Comparison of ENCODE assay signal across 1 cellular context in the genomic region with DNA sequence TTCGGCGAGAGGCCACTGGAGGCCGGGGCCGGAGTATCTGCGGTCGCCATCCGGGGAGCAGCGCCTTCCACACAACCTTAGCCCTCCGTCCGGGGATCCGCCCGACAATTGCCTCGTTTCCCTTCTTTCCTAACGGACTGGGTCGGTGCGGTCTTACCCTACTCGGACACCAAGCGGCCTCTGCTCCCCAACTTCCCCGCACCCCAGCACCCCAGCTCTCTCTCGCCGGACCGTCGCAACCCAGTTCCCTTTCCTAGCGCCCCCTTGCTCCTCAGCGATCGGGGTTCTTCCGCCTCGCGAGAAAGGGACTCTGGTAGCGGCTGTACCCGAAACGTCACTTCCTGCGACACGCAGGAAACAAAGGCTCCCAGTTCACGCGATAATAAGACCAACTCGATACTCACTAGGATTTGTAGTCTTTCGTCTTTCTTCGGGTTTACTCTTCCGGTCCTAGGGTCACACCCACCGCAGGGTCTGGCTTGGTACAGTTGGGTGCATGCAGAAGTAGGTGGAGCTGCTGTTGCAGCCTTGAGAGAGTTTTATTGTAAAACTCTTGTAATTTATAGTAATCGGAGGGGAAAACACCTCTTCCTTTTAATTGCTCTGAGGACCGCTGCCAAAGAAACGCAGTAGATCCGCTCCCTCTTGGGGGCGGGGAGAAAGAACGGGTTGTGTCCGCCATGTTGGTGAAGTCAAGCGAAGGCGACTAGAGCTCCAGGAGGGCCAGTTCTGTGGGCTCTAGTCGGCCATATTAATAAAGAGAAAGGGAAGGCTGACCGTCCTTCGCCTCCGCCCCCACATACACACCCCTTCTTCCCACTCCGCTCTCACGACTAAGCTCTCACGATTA.
TF ChIP-seq lines count a peak whose summit lies in the region.

A gene (plus strand): TSS at position 741 of the 850 bp plus-strand sequence. CDS start 209 bp downstream, outside the sequence.
A gene with protein sequence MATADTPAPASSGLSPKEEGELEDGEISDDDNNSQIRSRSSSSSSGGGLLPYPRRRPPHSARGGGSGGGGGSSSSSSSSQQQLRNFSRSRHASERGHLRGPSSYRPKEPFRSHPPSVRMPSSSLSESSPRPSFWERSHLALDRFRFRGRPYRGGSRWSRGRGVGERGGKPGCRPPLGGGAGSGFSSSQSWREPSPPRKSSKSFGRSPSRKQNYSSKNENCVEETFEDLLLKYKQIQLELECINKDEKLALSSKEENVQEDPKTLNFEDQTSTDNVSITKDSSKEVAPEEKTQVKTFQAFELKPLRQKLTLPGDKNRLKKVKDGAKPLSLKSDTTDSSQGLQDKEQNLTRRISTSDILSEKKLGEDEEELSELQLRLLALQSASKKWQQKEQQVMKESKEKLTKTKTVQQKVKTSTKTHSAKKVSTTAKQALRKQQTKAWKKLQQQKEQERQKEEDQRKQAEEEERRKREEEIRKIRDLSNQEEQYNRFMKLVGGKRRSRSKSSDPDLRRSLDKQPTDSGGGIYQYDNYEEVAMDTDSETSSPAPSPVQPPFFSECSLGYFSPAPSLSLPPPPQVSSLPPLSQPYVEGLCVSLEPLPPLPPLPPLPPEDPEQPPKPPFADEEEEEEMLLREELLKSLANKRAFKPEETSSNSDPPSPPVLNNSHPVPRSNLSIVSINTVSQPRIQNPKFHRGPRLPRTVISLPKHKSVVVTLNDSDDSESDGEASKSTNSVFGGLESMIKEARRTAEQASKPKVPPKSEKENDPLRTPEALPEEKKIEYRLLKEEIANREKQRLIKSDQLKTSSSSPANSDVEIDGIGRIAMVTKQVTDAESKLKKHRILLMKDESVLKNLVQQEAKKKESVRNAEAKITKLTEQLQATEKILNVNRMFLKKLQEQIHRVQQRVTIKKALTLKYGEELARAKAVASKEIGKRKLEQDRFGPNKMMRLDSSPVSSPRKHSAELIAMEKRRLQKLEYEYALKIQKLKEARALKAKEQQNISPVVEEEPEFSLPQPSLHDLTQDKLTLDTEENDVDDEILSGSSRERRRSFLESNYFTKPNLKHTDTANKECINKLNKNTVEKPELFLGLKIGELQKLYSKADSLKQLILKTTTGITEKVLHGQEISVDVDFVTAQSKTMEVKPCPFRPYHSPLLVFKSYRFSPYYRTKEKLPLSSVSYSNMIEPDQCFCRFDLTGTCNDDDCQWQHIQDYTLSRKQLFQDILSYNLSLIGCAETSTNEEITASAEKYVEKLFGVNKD (N-terminal part only) (minus strand): TSS at position 288 of the 850 bp plus-strand sequence. CDS start 238 bp downstream, at position 50.

TF ChIP-seq in SK-N-SH, 30 proteins besides CTCF, POLR2A, EP300 and RAD21:
- TF ChIP-seq, protein P1, sequence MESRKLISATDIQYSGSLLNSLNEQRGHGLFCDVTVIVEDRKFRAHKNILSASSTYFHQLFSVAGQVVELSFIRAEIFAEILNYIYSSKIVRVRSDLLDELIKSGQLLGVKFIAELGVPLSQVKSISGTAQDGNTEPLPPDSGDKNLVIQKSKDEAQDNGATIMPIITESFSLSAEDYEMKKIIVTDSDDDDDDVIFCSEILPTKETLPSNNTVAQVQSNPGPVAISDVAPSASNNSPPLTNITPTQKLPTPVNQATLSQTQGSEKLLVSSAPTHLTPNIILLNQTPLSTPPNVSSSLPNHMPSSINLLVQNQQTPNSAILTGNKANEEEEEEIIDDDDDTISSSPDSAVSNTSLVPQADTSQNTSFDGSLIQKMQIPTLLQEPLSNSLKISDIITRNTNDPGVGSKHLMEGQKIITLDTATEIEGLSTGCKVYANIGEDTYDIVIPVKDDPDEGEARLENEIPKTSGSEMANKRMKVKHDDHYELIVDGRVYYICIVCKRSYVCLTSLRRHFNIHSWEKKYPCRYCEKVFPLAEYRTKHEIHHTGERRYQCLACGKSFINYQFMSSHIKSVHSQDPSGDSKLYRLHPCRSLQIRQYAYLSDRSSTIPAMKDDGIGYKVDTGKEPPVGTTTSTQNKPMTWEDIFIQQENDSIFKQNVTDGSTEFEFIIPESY (IDR thresholded peaks at IDR 0.05; ENCODE audit: borderline replicate concordance, low read depth), result peak; percentile 99
- TF ChIP-seq, protein P2, sequence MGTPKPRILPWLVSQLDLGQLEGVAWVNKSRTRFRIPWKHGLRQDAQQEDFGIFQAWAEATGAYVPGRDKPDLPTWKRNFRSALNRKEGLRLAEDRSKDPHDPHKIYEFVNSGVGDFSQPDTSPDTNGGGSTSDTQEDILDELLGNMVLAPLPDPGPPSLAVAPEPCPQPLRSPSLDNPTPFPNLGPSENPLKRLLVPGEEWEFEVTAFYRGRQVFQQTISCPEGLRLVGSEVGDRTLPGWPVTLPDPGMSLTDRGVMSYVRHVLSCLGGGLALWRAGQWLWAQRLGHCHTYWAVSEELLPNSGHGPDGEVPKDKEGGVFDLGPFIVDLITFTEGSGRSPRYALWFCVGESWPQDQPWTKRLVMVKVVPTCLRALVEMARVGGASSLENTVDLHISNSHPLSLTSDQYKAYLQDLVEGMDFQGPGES (IDR thresholded peaks at IDR 0.05; ENCODE audit: low read depth, low read length), result no peak
- no peak for TF ChIP-seq SMC3 (IDR thresholded peaks at IDR 0.05; ENCODE audit: low read depth, low read length)
- peak; percentile 88 for TF ChIP-seq SIN3A (IDR thresholded peaks at IDR 0.05; ENCODE audit: borderline replicate concordance, low read depth, low read length)
- TF ChIP-seq GATA2 (CRISPR knock-in tag; IDR thresholded peaks at IDR 0.05), result no peak
- TF ChIP-seq, protein P3, sequence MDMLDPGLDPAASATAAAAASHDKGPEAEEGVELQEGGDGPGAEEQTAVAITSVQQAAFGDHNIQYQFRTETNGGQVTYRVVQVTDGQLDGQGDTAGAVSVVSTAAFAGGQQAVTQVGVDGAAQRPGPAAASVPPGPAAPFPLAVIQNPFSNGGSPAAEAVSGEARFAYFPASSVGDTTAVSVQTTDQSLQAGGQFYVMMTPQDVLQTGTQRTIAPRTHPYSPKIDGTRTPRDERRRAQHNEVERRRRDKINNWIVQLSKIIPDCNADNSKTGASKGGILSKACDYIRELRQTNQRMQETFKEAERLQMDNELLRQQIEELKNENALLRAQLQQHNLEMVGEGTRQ (IDR thresholded peaks at IDR 0.05; ENCODE audit: borderline replicate concordance, low read depth, low read length), result no peak
- TF ChIP-seq, protein P4, sequence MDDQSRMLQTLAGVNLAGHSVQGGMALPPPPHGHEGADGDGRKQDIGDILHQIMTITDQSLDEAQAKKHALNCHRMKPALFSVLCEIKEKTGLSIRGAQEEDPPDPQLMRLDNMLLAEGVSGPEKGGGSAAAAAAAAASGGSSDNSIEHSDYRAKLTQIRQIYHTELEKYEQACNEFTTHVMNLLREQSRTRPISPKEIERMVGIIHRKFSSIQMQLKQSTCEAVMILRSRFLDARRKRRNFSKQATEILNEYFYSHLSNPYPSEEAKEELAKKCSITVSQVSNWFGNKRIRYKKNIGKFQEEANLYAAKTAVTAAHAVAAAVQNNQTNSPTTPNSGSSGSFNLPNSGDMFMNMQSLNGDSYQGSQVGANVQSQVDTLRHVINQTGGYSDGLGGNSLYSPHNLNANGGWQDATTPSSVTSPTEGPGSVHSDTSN (IDR thresholded peaks at IDR 0.05), result no peak
- TF ChIP-seq MXI1 (IDR thresholded peaks at IDR 0.05; ENCODE audit: low read depth, low read length), result peak; percentile 93; the same call in 1 of the 2 replicates
- TF ChIP-seq YY1 (IDR thresholded peaks at IDR 0.05; ENCODE audit: low read depth), result peak; percentile 99
- no peak for TF ChIP-seq FOXM1 (IDR thresholded peaks at IDR 0.05; ENCODE audit: low read depth)
- TF ChIP-seq POLR2AphosphoS5 (IDR thresholded peaks at IDR 0.05; ENCODE audit: low read depth, low read length), result peak; percentile 96
- no peak for TF ChIP-seq NRF1 (IDR thresholded peaks at IDR 0.05; ENCODE audit: low read depth, low read length)
- no peak for TF ChIP-seq FOSL2 (IDR thresholded peaks at IDR 0.05; ENCODE audit: borderline replicate concordance, low read depth)
- peak; percentile 80 for TF ChIP-seq TAF1 (IDR thresholded peaks at IDR 0.05; ENCODE audit: borderline replicate concordance, low read depth, low read length)
- peak; percentile 99 for TF ChIP-seq CHD2 (IDR thresholded peaks at IDR 0.05; ENCODE audit: low read length, partially characterized antibody)
- TF ChIP-seq GABPA (IDR thresholded peaks at IDR 0.05; ENCODE audit: low read depth), result peak; percentile 91
- TF ChIP-seq JUND (IDR thresholded peaks at IDR 0.05), result no peak
- TF ChIP-seq, protein P5, sequence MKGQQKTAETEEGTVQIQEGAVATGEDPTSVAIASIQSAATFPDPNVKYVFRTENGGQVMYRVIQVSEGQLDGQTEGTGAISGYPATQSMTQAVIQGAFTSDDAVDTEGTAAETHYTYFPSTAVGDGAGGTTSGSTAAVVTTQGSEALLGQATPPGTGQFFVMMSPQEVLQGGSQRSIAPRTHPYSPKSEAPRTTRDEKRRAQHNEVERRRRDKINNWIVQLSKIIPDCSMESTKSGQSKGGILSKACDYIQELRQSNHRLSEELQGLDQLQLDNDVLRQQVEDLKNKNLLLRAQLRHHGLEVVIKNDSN (IDR thresholded peaks at IDR 0.05; ENCODE audit: borderline replicate concordance, low read depth), result no peak
- TF ChIP-seq NFIC (IDR thresholded peaks at IDR 0.05; ENCODE audit: borderline replicate concordance), result no peak
- no peak for TF ChIP-seq FOXJ3 (CRISPR knock-in tag; IDR thresholded peaks at IDR 0.05)
- TF ChIP-seq, protein P6, sequence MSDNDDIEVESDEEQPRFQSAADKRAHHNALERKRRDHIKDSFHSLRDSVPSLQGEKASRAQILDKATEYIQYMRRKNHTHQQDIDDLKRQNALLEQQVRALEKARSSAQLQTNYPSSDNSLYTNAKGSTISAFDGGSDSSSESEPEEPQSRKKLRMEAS (IDR thresholded peaks at IDR 0.05; ENCODE audit: low read depth), result peak; percentile 50
- TF ChIP-seq TCF12 (IDR thresholded peaks at IDR 0.05), result no peak
- TF ChIP-seq RXRA (IDR thresholded peaks at IDR 0.05; ENCODE audit: borderline replicate concordance, low read depth), result no peak
- TF ChIP-seq TEAD4 (IDR thresholded peaks at IDR 0.05; ENCODE audit: borderline replicate concordance, insufficient read depth), result no peak
- no peak for TF ChIP-seq MEF2A (IDR thresholded peaks at IDR 0.05; ENCODE audit: borderline replicate concordance, low read depth)
- no peak for TF ChIP-seq EZH2phosphoT487 (IDR thresholded peaks at IDR 0.05; ENCODE audit: borderline replicate concordance, low read depth)
- no peak for TF ChIP-seq RCOR1 (IDR thresholded peaks at IDR 0.05; ENCODE audit: low read length)
- no peak for TF ChIP-seq RFX5 (IDR thresholded peaks at IDR 0.05; ENCODE audit: low read length)
- TF ChIP-seq ELF1 (IDR thresholded peaks at IDR 0.05), result peak; percentile 86
- TF ChIP-seq, protein P7, sequence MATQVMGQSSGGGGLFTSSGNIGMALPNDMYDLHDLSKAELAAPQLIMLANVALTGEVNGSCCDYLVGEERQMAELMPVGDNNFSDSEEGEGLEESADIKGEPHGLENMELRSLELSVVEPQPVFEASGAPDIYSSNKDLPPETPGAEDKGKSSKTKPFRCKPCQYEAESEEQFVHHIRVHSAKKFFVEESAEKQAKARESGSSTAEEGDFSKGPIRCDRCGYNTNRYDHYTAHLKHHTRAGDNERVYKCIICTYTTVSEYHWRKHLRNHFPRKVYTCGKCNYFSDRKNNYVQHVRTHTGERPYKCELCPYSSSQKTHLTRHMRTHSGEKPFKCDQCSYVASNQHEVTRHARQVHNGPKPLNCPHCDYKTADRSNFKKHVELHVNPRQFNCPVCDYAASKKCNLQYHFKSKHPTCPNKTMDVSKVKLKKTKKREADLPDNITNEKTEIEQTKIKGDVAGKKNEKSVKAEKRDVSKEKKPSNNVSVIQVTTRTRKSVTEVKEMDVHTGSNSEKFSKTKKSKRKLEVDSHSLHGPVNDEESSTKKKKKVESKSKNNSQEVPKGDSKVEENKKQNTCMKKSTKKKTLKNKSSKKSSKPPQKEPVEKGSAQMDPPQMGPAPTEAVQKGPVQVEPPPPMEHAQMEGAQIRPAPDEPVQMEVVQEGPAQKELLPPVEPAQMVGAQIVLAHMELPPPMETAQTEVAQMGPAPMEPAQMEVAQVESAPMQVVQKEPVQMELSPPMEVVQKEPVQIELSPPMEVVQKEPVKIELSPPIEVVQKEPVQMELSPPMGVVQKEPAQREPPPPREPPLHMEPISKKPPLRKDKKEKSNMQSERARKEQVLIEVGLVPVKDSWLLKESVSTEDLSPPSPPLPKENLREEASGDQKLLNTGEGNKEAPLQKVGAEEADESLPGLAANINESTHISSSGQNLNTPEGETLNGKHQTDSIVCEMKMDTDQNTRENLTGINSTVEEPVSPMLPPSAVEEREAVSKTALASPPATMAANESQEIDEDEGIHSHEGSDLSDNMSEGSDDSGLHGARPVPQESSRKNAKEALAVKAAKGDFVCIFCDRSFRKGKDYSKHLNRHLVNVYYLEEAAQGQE (IDR thresholded peaks at IDR 0.05; ENCODE audit: low read depth, low read length), result no peak
